Comparison of ENCODE assay signal across 16 cellular contexts in genomic region chr10:14536269-14536903, GRCh38.
DNase-seq lines count a peak whose midpoint lies in the region; ATAC-seq, FAIRE-seq and TF ChIP-seq lines count a peak whose summit lies in the region.
"Had no signal": no experiment of that assay in that cellular context is flagged by ENCODE, and none has a peak within 500 bp of the region (broad histone marks: within the 10 kb centered on the region; RNA-seq: fewer than 3 reads in every experiment).

No MANE protein-coding gene starts in this region.

- H3K27me3 ChIP-seq in ascending aorta (no peaks in the 10 kb centered on the region), HepG2 (ENCODE audit: control insufficient read depth in 1 of 2, insufficient read depth in 2 of 2, low read length in 2 of 2) (no peaks in the 10 kb centered on the region), subcutaneous abdominal adipose tissue (ENCODE audit: control insufficient read depth in 5 of 5, insufficient read depth in 4 of 5, low read length in 5 of 5) (no peaks in the 10 kb centered on the region)
- H3K27me3 ChIP-seq: BE2C, upper lobe of left lung had no signal

- H3K27ac Mint-ChIP-seq in activated CD4-positive, alpha-beta memory T cell treated with anti-CD3 and anti-CD28 coated beads for 36 hours = peak overlapping the region; percentile 19
- H3K27ac Mint-ChIP-seq in activated CD4-positive, alpha-beta memory T cell treated with anti-CD3 and anti-CD28 coated beads, Interleukin-2, amount 10 ng/mL, durations not matched to agents 7 days and 5 days = no peak overlapping the region

- no peak overlapping the region for H3K4me3 Mint-ChIP-seq in activated CD4-positive, alpha-beta memory T cell treated with anti-CD3 and anti-CD28 coated beads for 36 hours
- no peak overlapping the region for H3K4me3 Mint-ChIP-seq in activated CD4-positive, alpha-beta memory T cell treated with anti-CD3 and anti-CD28 coated beads, Interleukin-2, amount 10 ng/mL, durations not matched to agents 7 days and 5 days
- H3K4me3 Mint-ChIP-seq: activated CD8-positive, alpha-beta T cell treated with anti-CD3 and anti-CD28 coated beads for 36 hours; activated T-cell treated with anti-CD3 and anti-CD28 coated beads, Interleukin-2, amount 50 U/mL, for 4 hours; T-helper 2 cell treated with Interferon-gamma antibody and Interleukin-4, amounts not matched to agents 5 μg/mL and 100 μg/mL, for 36 hours had no signal

- WGBS in HepG2 (ENCODE audit: low lambda C conversion rate) = 59% methylated on average over 13 of the region's 13 CpGs

- H3K9me3 Mint-ChIP-seq in activated CD4-positive, alpha-beta memory T cell treated with anti-CD3 and anti-CD28 coated beads for 36 hours = no peaks in the 10 kb centered on the region
- no peaks in the 10 kb centered on the region for H3K9me3 Mint-ChIP-seq in activated CD4-positive, alpha-beta memory T cell treated with anti-CD3 and anti-CD28 coated beads, Interleukin-2, amount 10 ng/mL, durations not matched to agents 7 days and 5 days
- H3K9me3 Mint-ChIP-seq: activated CD8-positive, alpha-beta T cell treated with anti-CD3 and anti-CD28 coated beads for 36 hours; activated T-cell treated with anti-CD3 and anti-CD28 coated beads, Interleukin-2, amount 50 U/mL, for 4 hours; T-helper 2 cell treated with Interferon-gamma antibody and Interleukin-4, amounts not matched to agents 5 μg/mL and 100 μg/mL, for 36 hours had no signal

- TF ChIP-seq RAD21 in HepG2 (CRISPR knock-in tag; IDR thresholded peaks at IDR 0.05) = no peak

- DNase-seq in activated CD4-positive, alpha-beta memory T cell treated with anti-CD3 and anti-CD28 coated beads for 36 hours = no peak
- no peak for DNase-seq in activated CD4-positive, alpha-beta memory T cell treated with anti-CD3 and anti-CD28 coated beads, Interleukin-2, amount 10 ng/mL, durations not matched to agents 7 days and 5 days
- DNase-seq in ascending aorta (ENCODE audit: low spot score in 2 of 2) (no peak), HepG2 (ENCODE audit: low spot score) (peak; percentile 32), dermis blood vessel endothelial cell (no peak), NCI-H1417 treated with DMSO at 0.1 percent for 48 hours (lab: John Stamatoyannopoulos, UW) (no peak), H4 (ENCODE audit: low spot score) (no peak)
- DNase-seq: NCI-H1105 treated with DMSO at 0.1 percent for 48 hours had no signal

- H3K27ac ChIP-seq in ascending aorta = peak overlapping the region; percentile 28 to 42
- H3K27ac ChIP-seq in HepG2 (ENCODE audit: extremely low read length, insufficient read depth, low read length) = peak overlapping the region; percentile 24
- H3K27ac ChIP-seq in subcutaneous abdominal adipose tissue (ENCODE audit: low read depth, low read length) = peak overlapping the region; percentile 81
- H3K27ac ChIP-seq: SK-N-MC, WERI-Rb-1 had no signal

- H3K4me1 ChIP-seq in ascending aorta = no peaks in the 10 kb centered on the region
- H3K4me1 ChIP-seq in HepG2 (ENCODE audit: insufficient read depth, low read length) = peaks cover 61% of the 10 kb centered on the region
- H3K4me1 ChIP-seq in subcutaneous abdominal adipose tissue (ENCODE audit: control insufficient read depth in 5 of 5, insufficient read depth in 5 of 5, low read length in 5 of 5) = peaks cover 9 to 24% (median 14%) of the 10 kb centered on the region in 5 donors

- in situ Hi-C loops in HepG2 (cut with HindIII; ENCODE audit: extremely low pct_ligation_motif_present, low pct_unique_long_range_greater_than_20kb) = no loop called here

- POLR2A ChIA-PET in activated CD4-positive, alpha-beta memory T cell treated with anti-CD3 and anti-CD28 coated beads for 36 hours (lab: Charles Lee) = interaction anchor here (0.7 kb wide), 1 partner anchor 301 kb away, joined by 3 read pairs; the partner anchor contains the start of genes CDNF, HSPA14 and MSANTD7
- POLR2A ChIA-PET in activated CD4-positive, alpha-beta memory T cell treated with anti-CD3 and anti-CD28 coated beads, Interleukin-2, amount 10 ng/mL, durations not matched to agents 7 days and 5 days (lab: Charles Lee) = interaction anchor here (1.1 to 2.7 kb wide), 3 partner anchors 7 to 302 kb away, joined by 3 to 7 read pairs (median 5); partner anchors contain the start of genes HSPA14 and MSANTD7
- POLR2A ChIA-PET in HepG2 (lab: Yijun Ruan, JAX) = interaction anchor here (1.0 to 1.7 kb wide), 2 partner anchors 13 to 301 kb away, joined by 3 to 4 read pairs; partner anchors contain the start of genes CDNF, HSPA14 and MSANTD7

- no TSS peak for BruUV-seq in HepG2 (replicated peaks; lab: Mats Ljungman, UMichigan)

- TF ChIP-seq POLR2A in HepG2 (IDR thresholded peaks at IDR 0.05; ENCODE audit: insufficient read depth in 1 of 2, low read depth in 2 of 2, low read length in 2 of 2) = no peak

- H4K20me1 ChIP-seq in HepG2 (ENCODE audit: insufficient read depth, low read length) = peaks cover 26% of the 10 kb centered on the region

- H3K4me3 ChIP-seq in ascending aorta (peak overlapping the region in 1 of 2 donors; percentile 46), HepG2 (replicated peaks in 1 of 3; ENCODE audit: insufficient read depth in 1 of 3, low read depth in 2 of 3, low read length in 3 of 3) (no peak overlapping the region), subcutaneous abdominal adipose tissue (ENCODE audit: low read depth in 1 of 5, low read length in 5 of 5) (peak overlapping the region in 1 of 5 donors; percentile 12)
- H3K4me3 ChIP-seq: SK-N-MC, upper lobe of left lung had no signal

- CTCF ChIA-PET in activated CD4-positive, alpha-beta memory T cell treated with anti-CD3 and anti-CD28 coated beads for 36 hours (lab: Charles Lee) = interaction anchor here (0.6 to 3.5 kb wide), 26 partner anchors 9 to 579 kb away, joined by 3 to 33 read pairs (median 4); partner anchors contain the start of genes CDNF, HSPA14 and MSANTD7
- CTCF ChIA-PET in activated CD4-positive, alpha-beta memory T cell treated with anti-CD3 and anti-CD28 coated beads, Interleukin-2, amount 10 ng/mL, durations not matched to agents 7 days and 5 days (lab: Charles Lee) = interaction anchor here (1.0 to 3.1 kb wide), 17 partner anchors 7 to 363 kb away, joined by 3 to 24 read pairs (median 4); partner anchors contain the start of genes CDNF, HSPA14 and MSANTD7
- CTCF ChIA-PET in HepG2 (lab: Yijun Ruan, JAX; ENCODE audit: low intra/inter-chr PET ratio, low total read pairs) = interaction anchor here (1.8 to 2.1 kb wide), 2 partner anchors 19 to 287 kb away, joined by 6 to 13 read pairs; no protein-coding TSS in a partner anchor

- no peak for ATAC-seq in HepG2

- intact Hi-C loops in activated CD4-positive, alpha-beta memory T cell treated with anti-CD3 and anti-CD28 coated beads for 36 hours (cut with micrococcal nuclease) = loop anchor here (5.0 kb wide), 1 partner anchor 286 kb away; no protein-coding TSS in a partner anchor
- intact Hi-C loops in ascending aorta (cut with DNase I) = loop anchor here (5.0 kb wide), 3 partner anchors 66 to 301 kb away; partner anchors contain the start of genes CDNF, HSPA14 and MSANTD7
- intact Hi-C loops in HepG2 (cut with micrococcal nuclease; ENCODE audit: unreplicated experiment) = loop anchor here (1.0 to 10.0 kb wide), 5 partner anchors 14 to 418 kb away; partner anchors contain the start of genes CDNF, DCLRE1C, HSPA14 and MEIG1

- H3K36me3 Mint-ChIP-seq in activated CD4-positive, alpha-beta memory T cell treated with anti-CD3 and anti-CD28 coated beads for 36 hours = peaks cover 28% of the 10 kb centered on the region
- H3K36me3 Mint-ChIP-seq in activated CD4-positive, alpha-beta memory T cell treated with anti-CD3 and anti-CD28 coated beads, Interleukin-2, amount 10 ng/mL, durations not matched to agents 7 days and 5 days (ENCODE audit: low read depth) = peaks cover 81% of the 10 kb centered on the region

- H3K36me3 ChIP-seq in ascending aorta = no peaks in the 10 kb centered on the region
- H3K36me3 ChIP-seq in HepG2 (replicated peaks in 1 of 2; ENCODE audit: control insufficient read depth in 1 of 2, insufficient read depth in 2 of 2, low read length in 2 of 2) = peaks cover 0 to 10% of the 10 kb centered on the region in 2 experiments; a peak in 2 of 5 replicates
- peaks cover 4 to 32% (median 24%) of the 10 kb centered on the region in 5 donors for H3K36me3 ChIP-seq in subcutaneous abdominal adipose tissue (ENCODE audit: control insufficient read depth in 5 of 5, insufficient read depth in 5 of 5, low read length in 5 of 5)
- H3K36me3 ChIP-seq: BE2C, WERI-Rb-1 had no signal

- H3K79me2 ChIP-seq in HepG2 (ENCODE audit: insufficient read depth, low read length) = peaks cover 24% of the 10 kb centered on the region

- no peak overlapping the region; the same call in 1 of the 2 replicates for H3K9ac ChIP-seq in HepG2 (ENCODE audit: insufficient read depth, low read depth, low read length)
- peak overlapping the region in 1 of 5 donors; percentile 23 for H3K9ac ChIP-seq in subcutaneous abdominal adipose tissue (ENCODE audit: low read length in 5 of 5)

- H3K4me1 Mint-ChIP-seq in activated CD4-positive, alpha-beta memory T cell treated with anti-CD3 and anti-CD28 coated beads for 36 hours (ENCODE audit: low read depth) = peaks cover 82% of the 10 kb centered on the region
- H3K4me1 Mint-ChIP-seq in activated CD4-positive, alpha-beta memory T cell treated with anti-CD3 and anti-CD28 coated beads, Interleukin-2, amount 10 ng/mL, durations not matched to agents 7 days and 5 days = peaks cover 78% of the 10 kb centered on the region

- TF ChIP-seq EP300 in HepG2 (IDR thresholded peaks at IDR 0.05; ENCODE audit: low read depth in 2 of 2, low read length in 2 of 2) = no peak
- TF ChIP-seq EP300 in HepG2 (CRISPR knock-in tag; IDR thresholded peaks at IDR 0.05; ENCODE audit: borderline replicate concordance) = no peak

- no peak overlapping the region for H2AFZ ChIP-seq in HepG2 (ENCODE audit: low read length)

- no peak for TF ChIP-seq CTCF in ascending aorta (IDR thresholded peaks at IDR 0.05)
- no peak for TF ChIP-seq CTCF in HepG2 (CRISPR knock-in tag; IDR thresholded peaks at IDR 0.05)

- FAIRE-seq in HepG2 (lab: Jason Lieb, UNC) = no peak

- peak overlapping the region; percentile 47 for H3K4me2 ChIP-seq in HepG2 (ENCODE audit: low read depth, low read length)

- H3K9me3 ChIP-seq in ascending aorta (no peaks in the 10 kb centered on the region), HepG2 (ENCODE audit: low read length) (no peaks in the 10 kb centered on the region), subcutaneous abdominal adipose tissue (ENCODE audit: control insufficient read depth in 5 of 5, low read length in 5 of 5) (no peaks in the 10 kb centered on the region)
- H3K9me3 ChIP-seq: BE2C, upper lobe of left lung had no signal

- no peaks in the 10 kb centered on the region for H3K27me3 Mint-ChIP-seq in activated CD4-positive, alpha-beta memory T cell treated with anti-CD3 and anti-CD28 coated beads for 36 hours
- H3K27me3 Mint-ChIP-seq in activated CD4-positive, alpha-beta memory T cell treated with anti-CD3 and anti-CD28 coated beads, Interleukin-2, amount 10 ng/mL, durations not matched to agents 7 days and 5 days = no peaks in the 10 kb centered on the region
- H3K27me3 Mint-ChIP-seq: activated CD8-positive, alpha-beta T cell treated with anti-CD3 and anti-CD28 coated beads for 36 hours had no signal

TF ChIP-seq in HepG2, 621 proteins besides CTCF, POLR2A, EP300 and RAD21 (continues in another document):
- TF ChIP-seq GABPB1 (CRISPR knock-in tag; IDR thresholded peaks at IDR 0.05) (no peak), RFX1 (IDR thresholded peaks at IDR 0.05) (no peak), ASH2L (IDR thresholded peaks at IDR 0.05; ENCODE audit: insufficient read length, low read depth, low read length) (peak; percentile 13)

Comparison
In these comparisons a context has a peak if more than half of its experiments do, and no peak if none do; other contexts are left out.
1. H3K27ac ChIP-seq: peak in every context shown above with its lines; median percentile 81 in subcutaneous abdominal adipose tissue; 35 in ascending aorta; 24 in HepG2.